ENCODE assay signal across 8 cellular contexts in genomic region chr6:26033132-26033941, GRCh38.
DNase-seq lines count a peak whose midpoint lies in the region; ATAC-seq and TF ChIP-seq lines count a peak whose summit lies in the region.

No MANE protein-coding gene starts in this region.

- peaks cover 8% of the 10 kb centered on the region for H3K79me2 ChIP-seq in ACC112 (ENCODE audit: control insufficient read depth, insufficient read depth, low read length, unreplicated experiment)

- no peaks in the 10 kb centered on the region for H3K27me3 ChIP-seq in ACC112 (ENCODE audit: insufficient read depth, low read length)
- no peaks in the 10 kb centered on the region for H3K27me3 ChIP-seq in brain microvascular endothelial cell (replicated peaks)
- no peaks in the 10 kb centered on the region for H3K27me3 ChIP-seq in iPS DF 6.9 (ENCODE audit: control insufficient read depth, insufficient read depth, low read length)

- ATAC-seq in GM18511 (IDR thresholded peaks at IDR 0.05; ENCODE audit: unreplicated experiment) (peak; percentile 68), HG02970 (IDR thresholded peaks at IDR 0.05; ENCODE audit: low FRiP score, unreplicated experiment) (peak; percentile 47)

- peak; percentile 97 for DNase-seq in NCI-H146 treated with DMSO at 0.1 percent for 48 hours (lab: John Stamatoyannopoulos, UW; ENCODE audit: unreplicated experiment)
- DNase-seq in brain microvascular endothelial cell: peak; percentile 94
- DNase-seq in iPS DF 6.9 (ENCODE audit: low read depth, low spot score): no peak
- peak; percentile 98 for DNase-seq in retinal pigment epithelial cell (ENCODE audit: low read depth)

- peak overlapping the region; percentile 3 for H2AFZ ChIP-seq in ACC112 (ENCODE audit: low read length, unreplicated experiment)

- no peaks in the 10 kb centered on the region for H3K27me3 Mint-ChIP-seq in T-helper 1 cell treated with Interleukin-12 subunit alpha and Interleukin-12 subunit beta and Interleukin-4 antibody, amounts not matched to agents 30 μg/mL and 1 μg/mL, for 36 hours (ENCODE audit: low read depth)

- H3K4me1 ChIP-seq in ACC112 (ENCODE audit: control insufficient read depth, insufficient read depth, low read length, unreplicated experiment) (peaks cover 25% of the 10 kb centered on the region), iPS DF 6.9 (ENCODE audit: control insufficient read depth, insufficient read depth, low read length) (peaks cover 2% of the 10 kb centered on the region; the same call in 1 of the 2 replicates)

- H3K4me1 Mint-ChIP-seq in T-helper 1 cell treated with Interleukin-12 subunit alpha and Interleukin-12 subunit beta and Interleukin-4 antibody, amounts not matched to agents 30 μg/mL and 1 μg/mL, for 36 hours (ENCODE audit: low read depth): peaks cover 62% of the 10 kb centered on the region

- in situ Hi-C loops in brain microvascular endothelial cell (cut with HindIII; ENCODE audit: low pct_ligation_motif_present, low sequenced_read_pairs): no loop called here

- H3K9me3 ChIP-seq in iPS DF 6.9 (ENCODE audit: control insufficient read depth, insufficient read depth, low read length): no peaks in the 10 kb centered on the region

- TF ChIP-seq CTCF in brain microvascular endothelial cell (IDR thresholded peaks at IDR 0.05; ENCODE audit: low read depth, low read length, missing control alignments) (no peak), retinal pigment epithelial cell (conservative IDR thresholded peaks at IDR 0.05; ENCODE audit: low read depth, low read length) (no peak)

- no peaks in the 10 kb centered on the region for H3K36me3 ChIP-seq in ACC112 (ENCODE audit: insufficient read depth, low read length)
- H3K36me3 ChIP-seq in brain microvascular endothelial cell (replicated peaks): no peaks in the 10 kb centered on the region
- no peaks in the 10 kb centered on the region for H3K36me3 ChIP-seq in iPS DF 6.9 (ENCODE audit: control insufficient read depth, insufficient read depth, low read length)

- peak overlapping the region; percentile 84 for H3K4me3 Mint-ChIP-seq in T-helper 1 cell treated with Interleukin-12 subunit alpha and Interleukin-12 subunit beta and Interleukin-4 antibody, amounts not matched to agents 30 μg/mL and 1 μg/mL, for 36 hours

- H3K27ac ChIP-seq in ACC112 (ENCODE audit: low read depth, low read length): peak overlapping the region; percentile 80
- peak overlapping the region; percentile 75 for H3K27ac ChIP-seq in brain microvascular endothelial cell
- peak overlapping the region; percentile 2 for H3K27ac ChIP-seq in iPS DF 6.9 (ENCODE audit: low read length)

- H3K4me3 ChIP-seq in ACC112 (ENCODE audit: low read depth, low read length) (peak overlapping the region; percentile 85), brain microvascular endothelial cell (ENCODE audit: low read depth, low read length) (peak overlapping the region; percentile 62), iPS DF 6.9 (ENCODE audit: low read length) (peak overlapping the region; percentile 76; the same call in 1 of the 2 replicates), retinal pigment epithelial cell (ENCODE audit: low read length) (peak overlapping the region; percentile 70)

- H3K27ac Mint-ChIP-seq in T-helper 1 cell treated with Interleukin-12 subunit alpha and Interleukin-12 subunit beta and Interleukin-4 antibody, amounts not matched to agents 30 μg/mL and 1 μg/mL, for 36 hours: peak overlapping the region; percentile 99

- WGBS in iPS DF 6.9 (ENCODE audit: insufficient coverage, insufficient read length): no CpG with 5 or more reads among the region's 46 CpGs

- no peaks in the 10 kb centered on the region for H3K9me3 Mint-ChIP-seq in T-helper 1 cell treated with Interleukin-12 subunit alpha and Interleukin-12 subunit beta and Interleukin-4 antibody, amounts not matched to agents 30 μg/mL and 1 μg/mL, for 36 hours

- H3K36me3 Mint-ChIP-seq in T-helper 1 cell treated with Interleukin-12 subunit alpha and Interleukin-12 subunit beta and Interleukin-4 antibody, amounts not matched to agents 30 μg/mL and 1 μg/mL, for 36 hours (ENCODE audit: low read depth): no peaks in the 10 kb centered on the region

Comparison
In these comparisons a context has a peak if more than half of its experiments do, and no peak if none do; other contexts are left out.
1. H3K27ac ChIP-seq: peak in every context shown above with its lines; median percentile 80 in ACC112; 75 in brain microvascular endothelial cell; 2 in iPS DF 6.9.